ENCODE assay signal across 8 cellular contexts in the genomic region with DNA sequence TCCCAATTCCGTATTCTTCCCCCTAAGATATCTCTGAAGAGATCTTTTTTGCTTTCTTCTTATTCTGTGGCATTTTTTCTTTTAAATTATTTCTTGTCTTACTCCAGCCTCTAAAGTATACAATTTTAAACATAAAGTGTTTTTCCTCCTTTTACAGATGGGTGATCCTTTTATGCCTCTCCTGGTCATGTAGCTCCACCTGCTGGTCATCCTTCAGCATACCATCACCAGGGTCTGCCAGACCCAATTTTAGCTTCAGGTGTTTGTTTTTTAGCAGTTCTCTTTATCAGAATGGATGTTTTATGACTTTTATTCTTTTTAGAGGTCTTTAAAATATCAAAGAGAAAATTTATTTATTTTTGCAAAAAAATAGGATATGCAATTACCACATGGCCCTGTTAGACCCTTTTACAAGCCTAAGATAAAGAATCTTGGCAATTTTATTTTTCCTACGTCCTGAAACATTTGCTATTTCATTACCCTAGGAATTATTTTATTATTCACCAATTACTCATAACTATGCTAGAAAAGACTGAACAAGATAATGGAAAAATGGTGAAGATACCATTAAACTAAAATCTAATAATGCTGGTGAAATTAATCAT.
DNase-seq lines count a peak whose midpoint lies in the region; ATAC-seq and TF ChIP-seq lines count a peak whose summit lies in the region.

No MANE protein-coding gene starts in this region.

- H3K9me3 ChIP-seq in WERI-Rb-1 (ENCODE audit: severe bottlenecking) = no peaks in the 10 kb centered on the region

- H3K36me3 ChIP-seq in WERI-Rb-1 = no peaks in the 10 kb centered on the region

- no peak overlapping the region for H3K4me3 ChIP-seq in GM12875 (ENCODE audit: low read depth, low read length)
- no peak overlapping the region for H3K4me3 ChIP-seq in WERI-Rb-1 (ENCODE audit: low read depth, low read length)

- DNase-seq in NCI-H1930 (lab: John Stamatoyannopoulos, UW) (peak; percentile 22 to 48), WERI-Rb-1 (peak; percentile 68), left kidney (ENCODE audit: low read depth, low spot score) (peak; percentile 82)
- peak; percentile 48 for DNase-seq in central memory CD4-positive, alpha-beta T cell
- DNase-seq in stimulated activated CD4-positive, alpha-beta T cell treated with anti-CD3 and anti-CD28 coated beads, Interleukin-4, amount 100 ng/mL, for 48 hours (ENCODE audit: low read depth in 2 of 2) = peak; percentile 41 to 46

- H3K27me3 ChIP-seq in WERI-Rb-1 (ENCODE audit: insufficient read depth, low read depth, severe bottlenecking) = no peaks in the 10 kb centered on the region

- ATAC-seq in HG02588 (IDR thresholded peaks at IDR 0.05; ENCODE audit: unreplicated experiment) (peak; percentile 69), HG03571 (IDR thresholded peaks at IDR 0.05; ENCODE audit: unreplicated experiment) (no peak)

- TF ChIP-seq CTCF in GM12875 (IDR thresholded peaks at IDR 0.05; ENCODE audit: borderline replicate concordance, insufficient read depth, low read depth, low read length) (peak; percentile 75), WERI-Rb-1 (IDR thresholded peaks at IDR 0.05; ENCODE audit: low read depth, low read length) (peak; percentile 74)

- no peak overlapping the region for H3K27ac ChIP-seq in WERI-Rb-1
